Comparison of ENCODE assay signal across 8 cellular contexts in the genomic region with DNA sequence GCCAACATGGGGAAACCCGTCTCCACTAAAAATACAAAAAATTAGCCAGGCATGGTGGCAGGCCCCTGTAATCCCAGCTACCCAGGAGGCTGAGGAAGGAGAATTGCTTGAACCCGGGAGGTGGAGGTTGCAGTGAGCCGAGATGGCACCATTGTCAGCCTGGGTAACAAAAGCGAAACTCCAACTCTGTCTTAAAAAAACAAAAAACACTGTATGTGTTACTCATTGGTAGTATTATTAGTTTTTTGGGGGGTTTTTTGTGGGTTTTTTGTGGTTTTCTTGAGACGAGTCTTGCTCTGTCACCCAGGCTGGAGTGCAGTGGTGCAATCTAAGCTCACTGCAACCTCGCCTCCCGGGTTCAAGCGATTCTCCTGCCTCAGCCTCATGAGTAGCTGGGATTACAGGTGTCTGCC. TPM values are rescaled to one million over a fixed set of nuclear protein-coding genes. Genes with fewer than 3 reads are reported as not detected.
DNase-seq lines count a peak whose midpoint lies in the region; ATAC-seq lines count a peak whose summit lies in the region.
"Not testable (repeated sequence)": the region's sequence is repeated elsewhere in the genome, so short reads cannot be mapped to it uniquely, and the experiment has no call there.

No MANE protein-coding gene starts in this region.

- peak; percentile 64 for ATAC-seq in GM18502 (IDR thresholded peaks at IDR 0.05; ENCODE audit: poor library complexity, unreplicated experiment)
- ATAC-seq in GM19395 (IDR thresholded peaks at IDR 0.05; ENCODE audit: unreplicated experiment): peak; percentile 74
- peak; percentile 61 for ATAC-seq in GM21825 (IDR thresholded peaks at IDR 0.05; ENCODE audit: unreplicated experiment)
- ATAC-seq in HG03066 (IDR thresholded peaks at IDR 0.05; ENCODE audit: low read depth, unreplicated experiment): peak; percentile 55
- ATAC-seq in effector memory CD8-positive, alpha-beta T cell (replicated peaks): peak; percentile 90

- not testable (repeated sequence) for DNase-seq in activated CD4-positive, alpha-beta T cell treated with anti-CD3 and anti-CD28 coated beads, Interleukin-2, amount 10 ng/mL, durations not matched to agents 24 days and 14 days
- peak; percentile 16 to 34 (median 26) for DNase-seq in effector memory CD8-positive, alpha-beta T cell

- peaks cover 18% of the 10 kb centered on the region for H3K36me3 Mint-ChIP-seq in IgD-negative memory B cell
- H3K36me3 Mint-ChIP-seq in activated CD4-positive, alpha-beta T cell treated with anti-CD3 and anti-CD28 coated beads, Interleukin-2, amount 10 ng/mL, durations not matched to agents 24 days and 14 days (ENCODE audit: low read depth): peaks cover 49% of the 10 kb centered on the region
- peaks cover 46% of the 10 kb centered on the region for H3K36me3 Mint-ChIP-seq in effector memory CD8-positive, alpha-beta T cell (ENCODE audit: insufficient read depth)
- peaks cover 65% of the 10 kb centered on the region for H3K36me3 Mint-ChIP-seq in stimulated activated naive CD8-positive, alpha-beta T cell treated with anti-CD3 and anti-CD28 coated beads, Interleukin-15, Interleukin-2, amounts not matched to agents 100 ng/mL and 50 ng/mL, for 24 hours (ENCODE audit: low read depth)

- peaks cover 57 to 64% (median 59%) of the 10 kb centered on the region in 3 donors for H3K4me1 Mint-ChIP-seq in IgD-negative memory B cell
- H3K4me1 Mint-ChIP-seq in activated CD4-positive, alpha-beta T cell treated with anti-CD3 and anti-CD28 coated beads, Interleukin-2, amount 10 ng/mL, durations not matched to agents 24 days and 14 days: not testable (repeated sequence)
- peaks cover 48 to 64% of the 10 kb centered on the region in 2 donors for H3K4me1 Mint-ChIP-seq in effector memory CD8-positive, alpha-beta T cell (ENCODE audit: low read depth in 2 of 2)
- peaks cover 86% of the 10 kb centered on the region for H3K4me1 Mint-ChIP-seq in stimulated activated naive CD8-positive, alpha-beta T cell treated with anti-CD3 and anti-CD28 coated beads, Interleukin-15, Interleukin-2, amounts not matched to agents 100 ng/mL and 50 ng/mL, for 24 hours (ENCODE audit: low read depth)

- intact Hi-C loops in activated CD4-positive, alpha-beta T cell treated with anti-CD3 and anti-CD28 coated beads, Interleukin-2, amount 10 ng/mL, durations not matched to agents 24 days and 14 days (cut with micrococcal nuclease): not testable (repeated sequence)

- H3K27me3 Mint-ChIP-seq in IgD-negative memory B cell; activated CD4-positive, alpha-beta T cell treated with anti-CD3 and anti-CD28 coated beads, Interleukin-2, amount 10 ng/mL, durations not matched to agents 24 days and 14 days; effector memory CD8-positive, alpha-beta T cell; stimulated activated naive CD8-positive, alpha-beta T cell treated with anti-CD3 and anti-CD28 coated beads, Interleukin-15, Interleukin-2, amounts not matched to agents 100 ng/mL and 50 ng/mL, for 24 hours: not testable (repeated sequence)

- H3K9me3 Mint-ChIP-seq in IgD-negative memory B cell; activated CD4-positive, alpha-beta T cell treated with anti-CD3 and anti-CD28 coated beads, Interleukin-2, amount 10 ng/mL, durations not matched to agents 24 days and 14 days; effector memory CD8-positive, alpha-beta T cell; stimulated activated naive CD8-positive, alpha-beta T cell treated with anti-CD3 and anti-CD28 coated beads, Interleukin-15, Interleukin-2, amounts not matched to agents 100 ng/mL and 50 ng/mL, for 24 hours: not testable (repeated sequence)

- H3K27ac Mint-ChIP-seq in IgD-negative memory B cell: peak overlapping the region; percentile 87 to 92 (median 90)
- H3K27ac Mint-ChIP-seq in activated CD4-positive, alpha-beta T cell treated with anti-CD3 and anti-CD28 coated beads, Interleukin-2, amount 10 ng/mL, durations not matched to agents 24 days and 14 days: peak overlapping the region; percentile 60
- peak overlapping the region; percentile 89 to 95 for H3K27ac Mint-ChIP-seq in effector memory CD8-positive, alpha-beta T cell
- peak overlapping the region; percentile 72 for H3K27ac Mint-ChIP-seq in stimulated activated naive CD8-positive, alpha-beta T cell treated with anti-CD3 and anti-CD28 coated beads, Interleukin-15, Interleukin-2, amounts not matched to agents 100 ng/mL and 50 ng/mL, for 24 hours

- H3K4me3 Mint-ChIP-seq in IgD-negative memory B cell: peak overlapping the region; percentile 78 to 91 (median 86)
- not testable (repeated sequence) for H3K4me3 Mint-ChIP-seq in activated CD4-positive, alpha-beta T cell treated with anti-CD3 and anti-CD28 coated beads, Interleukin-2, amount 10 ng/mL, durations not matched to agents 24 days and 14 days
- H3K4me3 Mint-ChIP-seq in effector memory CD8-positive, alpha-beta T cell: peak overlapping the region; percentile 81 to 83
- peak overlapping the region; percentile 55 for H3K4me3 Mint-ChIP-seq in stimulated activated naive CD8-positive, alpha-beta T cell treated with anti-CD3 and anti-CD28 coated beads, Interleukin-15, Interleukin-2, amounts not matched to agents 100 ng/mL and 50 ng/mL, for 24 hours

RNA-seq across cellular contexts. Expression of a gene that starts 17.8 kb away (rescaled TPM):
- 70.2 TPM for polyA plus RNA-seq in IgD-negative memory B cell
- 55.0 and 62.6 TPM in 2 replicates for total RNA-seq in activated CD4-positive, alpha-beta T cell treated with anti-CD3 and anti-CD28 coated beads, Interleukin-2, amount 10 ng/mL, durations not matched to agents 24 days and 14 days
